In the genomic region with DNA sequence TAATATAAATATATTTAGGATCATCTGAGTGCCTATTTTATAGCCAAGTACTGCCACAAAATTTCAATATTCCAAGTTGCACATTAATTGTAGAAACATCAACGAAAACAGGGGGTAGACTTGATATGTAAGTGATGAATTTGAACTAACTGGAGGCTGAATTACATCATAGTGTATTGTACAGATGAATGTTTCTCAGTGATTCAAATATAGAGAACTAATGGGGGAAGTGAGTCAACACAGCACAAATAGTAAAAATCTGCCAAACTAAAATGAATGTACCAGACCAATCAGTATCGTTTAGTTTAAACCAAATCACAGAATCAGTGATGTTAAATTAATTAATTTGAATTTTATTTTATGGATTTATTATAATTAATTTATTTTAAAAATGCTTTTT, we compare ENCODE assay signal across 1 cellular context.
TF ChIP-seq lines count a peak whose summit lies in the region.

No MANE protein-coding gene starts in this region.

TF ChIP-seq in endothelial cell of umbilical vein, 7 proteins besides CTCF, POLR2A, EP300 and RAD21 (continued from another document):
- TF ChIP-seq FOS (IDR thresholded peaks at IDR 0.05; ENCODE audit: borderline replicate concordance, insufficient read depth, low read length): peak; percentile 58
- no peak for TF ChIP-seq EZH2 (IDR thresholded peaks at IDR 0.05; ENCODE audit: borderline replicate concordance, low read depth, low read length, severe bottlenecking)
- TF ChIP-seq, protein P1, sequence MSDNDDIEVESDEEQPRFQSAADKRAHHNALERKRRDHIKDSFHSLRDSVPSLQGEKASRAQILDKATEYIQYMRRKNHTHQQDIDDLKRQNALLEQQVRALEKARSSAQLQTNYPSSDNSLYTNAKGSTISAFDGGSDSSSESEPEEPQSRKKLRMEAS (IDR thresholded peaks at IDR 0.05; ENCODE audit: insufficient read depth, insufficient read length): no peak
- TF ChIP-seq JUN (IDR thresholded peaks at IDR 0.05; ENCODE audit: borderline replicate concordance, insufficient read depth, insufficient read length, low read depth): peak; percentile 78
